Comparison of ENCODE assay signal across 20 cellular contexts in genomic region chr19:45464274-45464673, GRCh38. TPM values are rescaled to one million over a fixed set of nuclear protein-coding genes. Genes with fewer than 3 reads are reported as not detected.
A peak's percentile ranks its signal among the peaks of the same experiment; 100 is the strongest.
DNase-seq lines count a peak whose midpoint lies in the region; ATAC-seq, FAIRE-seq and TF ChIP-seq lines count a peak whose summit lies in the region.
"Had no signal": no experiment of that assay in that cellular context is flagged by ENCODE, and none has a peak within 500 bp of the region (broad histone marks: within the 10 kb centered on the region; RNA-seq: fewer than 3 reads in every experiment).

No MANE protein-coding gene starts in this region.

- no peak overlapping the region for H2BK20ac ChIP-seq in H1 (ENCODE audit: low read length)

- H2BK120ac ChIP-seq in H1 (replicated peaks; ENCODE audit: low read depth, low read length) (no peak overlapping the region), trophoblast cell (ENCODE audit: insufficient read depth, low read length, poor library complexity) (no peak overlapping the region)

- no peak overlapping the region for H4K5ac ChIP-seq in H1 (ENCODE audit: insufficient read length, low read depth, low read length)

- no peaks in the 10 kb centered on the region for H3K36me3 ChIP-seq in BLaER1
- no peaks in the 10 kb centered on the region; a peak in 1 of 3 replicates for H3K36me3 ChIP-seq in HEK293 (ENCODE audit: control insufficient read depth in 2 of 2, insufficient read depth in 1 of 2, low read length in 2 of 2)
- H3K36me3 ChIP-seq in H1 (ENCODE audit: control insufficient read depth in 2 of 4, insufficient read depth in 4 of 4, low read length in 3 of 4), result no peaks in the 10 kb centered on the region
- no peaks in the 10 kb centered on the region for H3K36me3 ChIP-seq in trophoblast cell (ENCODE audit: control insufficient read depth in 1 of 2, insufficient read depth in 2 of 2, low read length in 2 of 2)
- H3K36me3 ChIP-seq in A673 (ENCODE audit: insufficient read depth, low read length, poor library complexity, severe bottlenecking), result no peaks in the 10 kb centered on the region

- H3K14ac ChIP-seq in H1 (ENCODE audit: insufficient read length) (no peak overlapping the region), trophoblast cell (ENCODE audit: low read length) (no peak overlapping the region)

- no peak for ATAC-seq in HG03457 (IDR thresholded peaks at IDR 0.05; ENCODE audit: unreplicated experiment)
- ATAC-seq: GM23338, HCT116 had no signal

- no peak overlapping the region for H3K18ac ChIP-seq in H1 (ENCODE audit: extremely low read depth, low read length)
- H3K18ac ChIP-seq in trophoblast cell (ENCODE audit: low read length), result no peak overlapping the region

- H3K4ac ChIP-seq in H1 (replicated peaks; ENCODE audit: insufficient read length, low read depth, low read length), result no peak overlapping the region
- H3K4ac ChIP-seq in trophoblast cell (ENCODE audit: low read depth, low read length), result no peak overlapping the region

- no peak overlapping the region for H2BK15ac ChIP-seq in H1 (ENCODE audit: low read length)

- H2AFZ ChIP-seq in H1 (ENCODE audit: low read length) (no peak overlapping the region), trophoblast cell (ENCODE audit: insufficient read depth, low read length, poor library complexity) (no peak overlapping the region)
- H2AFZ ChIP-seq: GM23338 had no signal

- H4K8ac ChIP-seq in H1 (ENCODE audit: extremely low read depth, insufficient read depth, low read length) (no peak overlapping the region), trophoblast cell (ENCODE audit: low read depth, low read length) (no peak overlapping the region)

- H4K20me1 ChIP-seq in BLaER1 (peaks cover 7% of the 10 kb centered on the region), H1 (replicated peaks in 1 of 2; ENCODE audit: control insufficient read depth in 1 of 2, insufficient read depth in 2 of 2, low read length in 2 of 2) (peaks cover 0 to 3% of the 10 kb centered on the region in 2 experiments)

- H3K9ac ChIP-seq in BLaER1 (no peak overlapping the region), H1 (replicated peaks in 1 of 4; ENCODE audit: extremely low read depth in 1 of 4, low read depth in 3 of 4, low read length in 3 of 4) (no peak overlapping the region), trophoblast cell (ENCODE audit: low read length) (no peak overlapping the region)

- no TSS peak for BruUV-seq in A673 (replicated peaks; lab: Mats Ljungman, UMichigan)

- H3K27ac ChIP-seq in BLaER1 (no peak overlapping the region), HEK293 (ENCODE audit: extremely low read depth, low read depth, low read length) (no peak overlapping the region), H1 (ENCODE audit: low read depth, low read length) (no peak overlapping the region), trophoblast cell (ENCODE audit: low read depth, low read length) (no peak overlapping the region), A673 (ENCODE audit: low read depth, low read length, poor library complexity, severe bottlenecking) (no peak overlapping the region)

- peaks cover 15% of the 10 kb centered on the region; the same call in 1 of the 2 replicates for H3K23me2 ChIP-seq in H1 (ENCODE audit: low read depth, low read length)

- H3K56ac ChIP-seq in H1 (replicated peaks; ENCODE audit: insufficient read length, low read depth, low read length), result no peak overlapping the region

- H4K12ac ChIP-seq in trophoblast cell (ENCODE audit: low read depth, low read length), result no peak overlapping the region

- H2BK12ac ChIP-seq in H1 (ENCODE audit: low read depth, low read length) (no peak overlapping the region; the same call in 1 of the 2 replicates), trophoblast cell (ENCODE audit: low read length) (no peak overlapping the region)

- no peak for FAIRE-seq in H1 (lab: Jason Lieb, UNC)
- FAIRE-seq: A204.1, D721Med, G401.6, GM12891, GM19239, HTR-8/SVneo had no signal

- peaks cover 7% of the 10 kb centered on the region; the same call in 1 of the 2 replicates for H3K27me3 ChIP-seq in BLaER1
- H3K27me3 ChIP-seq in H1 (replicated peaks in 1 of 4; ENCODE audit: control insufficient read depth in 3 of 4, extremely low read depth in 1 of 4, insufficient read depth in 3 of 4, low read length in 3 of 4), result peaks cover 0 to 6% (median 2%) of the 10 kb centered on the region in 4 experiments; a peak in 3 of 7 replicates
- H3K27me3 ChIP-seq in trophoblast cell (ENCODE audit: insufficient read depth, low read length), result no peaks in the 10 kb centered on the region
- no peaks in the 10 kb centered on the region for H3K27me3 ChIP-seq in A673 (replicated peaks; ENCODE audit: insufficient read depth, low read depth, low read length, poor library complexity)

- intact Hi-C loops in A673 (cut with micrococcal nuclease; ENCODE audit: unreplicated experiment), result no loop called here

- H3K23ac ChIP-seq in H1 (ENCODE audit: insufficient read length) (no peak overlapping the region), trophoblast cell (ENCODE audit: low read length) (no peak overlapping the region)

- TF ChIP-seq EP300 in H1 (IDR thresholded peaks at IDR 0.05; ENCODE audit: borderline replicate concordance in 1 of 2, low read depth in 2 of 2, low read length in 2 of 2), result no peak

- TF ChIP-seq POLR2A in H1 (IDR thresholded peaks at IDR 0.05; ENCODE audit: control extremely low read depth in 1 of 2, low read depth in 2 of 2, low read length in 2 of 2), result no peak

- H3K4me3 ChIP-seq in BLaER1, result no peak overlapping the region
- H3K4me3 ChIP-seq in HEK293 (ENCODE audit: low read depth, low read length), result no peak overlapping the region
- no peak overlapping the region for H3K4me3 ChIP-seq in H1 (ENCODE audit: extremely low read depth in 1 of 4, insufficient read depth in 2 of 4, low read depth in 3 of 4, low read length in 4 of 4)
- no peak overlapping the region for H3K4me3 ChIP-seq in trophoblast cell (ENCODE audit: low read depth, low read length)
- H3K4me3 ChIP-seq in A673 (ENCODE audit: low read depth, low read length, poor library complexity, severe bottlenecking), result no peak overlapping the region
- H3K4me3 ChIP-seq: GM23338 had no signal

- no peaks in the 10 kb centered on the region for H3K79me2 ChIP-seq in H1 (ENCODE audit: control insufficient read depth in 1 of 2, insufficient read depth in 2 of 2, low read length in 2 of 2)
- peaks cover 2% of the 10 kb centered on the region for H3K79me2 ChIP-seq in trophoblast cell (ENCODE audit: control insufficient read depth, insufficient read depth, low read length, poor library complexity)

- TF ChIP-seq CTCF in HEK293 (tag by site-specific recombination; IDR thresholded peaks at IDR 0.05), result no peak
- no peak for TF ChIP-seq CTCF in H1 (IDR thresholded peaks at IDR 0.05; ENCODE audit: control extremely low read depth in 1 of 3, insufficient read depth in 1 of 3, low read depth in 1 of 3, low read length in 3 of 3)
- no peak for TF ChIP-seq CTCF in A673 (conservative IDR thresholded peaks at IDR 0.05; ENCODE audit: low read depth, low read length)

- no peak for TF ChIP-seq RAD21 in H1 (IDR thresholded peaks at IDR 0.05 in 1 of 2, conservative IDR thresholded peaks at IDR 0.05 in 1 of 2; ENCODE audit: low read depth in 2 of 2, low read length in 2 of 2)

- H3K4me1 ChIP-seq in BLaER1 (peaks cover 58% of the 10 kb centered on the region), HEK293 (ENCODE audit: control insufficient read depth, insufficient read depth, low read length) (peaks cover 5% of the 10 kb centered on the region; the same call in 1 of the 2 replicates), H1 (replicated peaks in 1 of 4; ENCODE audit: control insufficient read depth in 3 of 4, insufficient read depth in 4 of 4, low read length in 3 of 4) (peaks cover 0 to 12% (median 2%) of the 10 kb centered on the region in 4 experiments; a peak in 5 of 7 replicates), trophoblast cell (ENCODE audit: control insufficient read depth in 1 of 2, insufficient read depth in 2 of 2, low read length in 2 of 2) (peaks cover 6 to 8% of the 10 kb centered on the region in 2 experiments), A673 (ENCODE audit: insufficient read depth, low read length, poor library complexity, severe bottlenecking) (no peaks in the 10 kb centered on the region)

- CTCF ChIA-PET in HEK293 (lab: Yijun Ruan, JAX), result interaction anchor here (0.7 to 4.8 kb wide), 5 partner anchors 14 to 24 kb away, joined by 3 to 33 read pairs (median 4); no protein-coding TSS in a partner anchor
- CTCF ChIA-PET in H1 (lab: Charles Lee; ENCODE audit: partially characterized antibody), result interaction anchor here (1.0 to 32.9 kb wide), 6 partner anchors 11 to 31 kb away, joined by 3 to 760 read pairs (median 18); partner anchors contain the start of gene ERCC1
- CTCF ChIA-PET in A673 (lab: Charles Lee), result no interaction called here

- POLR2A ChIA-PET in HEK293 (lab: Yijun Ruan, JAX) (no interaction called here), H1 (lab: Charles Lee; ENCODE audit: partially characterized antibody) (interaction anchor here (0.6 kb wide), 2 partner anchors 8 to 20 kb away, joined by 3 to 4 read pairs; no protein-coding TSS in a partner anchor), A673 (lab: Charles Lee; ENCODE audit: low non-redundant PET) (interaction anchor here (0.6 kb wide), 1 partner anchor 66 kb away, joined by 17 read pairs; no protein-coding TSS in a partner anchor)

- no peak for DNase-seq in H1 (ENCODE audit: low read depth in 1 of 2, low spot score in 2 of 2)
- peak; percentile 77 to 91 for DNase-seq in trophoblast cell
- DNase-seq in medulla oblongata (ENCODE audit: extremely low spot score), result no peak
- no peak for DNase-seq in T-helper 2 cell
- no peak for DNase-seq in A673 (ENCODE audit: low spot score)
- DNase-seq: C1 segment of cervical spinal cord; Caco-2; CD4-positive, alpha-beta T cell; H7 had no signal

- H2AK5ac ChIP-seq in H1 (ENCODE audit: low read depth, low read length) (no peak overlapping the region), trophoblast cell (ENCODE audit: low read length) (no peak overlapping the region)

- WGBS in H1 (ENCODE audit: extremely low coverage in 1 of 2, insufficient coverage in 1 of 2, insufficient read length in 1 of 2, insufficient replicate concordance in 2 of 2, low coverage in 1 of 2, low lambda C conversion rate in 2 of 2, missing lambda C conversion rate in 1 of 2), 2 experiments, result 83% methylated on average over 1 of the region's 2 CpGs; no CpG with 5 or more reads in 1 of the 2 experiments
- no CpG with 5 or more reads among the region's 2 CpGs for WGBS in trophoblast cell (ENCODE audit: extremely low coverage, insufficient coverage, insufficient read length)

- H3K4me2 ChIP-seq in BLaER1 (0 out of 2 replicates have a peak overlapping the region, but pooled peaks have one; percentile 38), H1 (ENCODE audit: insufficient read depth in 1 of 2, low read depth in 2 of 2, low read length in 2 of 2) (no peak overlapping the region), trophoblast cell (ENCODE audit: low read length) (no peak overlapping the region)
- H3K4me2 ChIP-seq: GM23338 had no signal

- H3K79me1 ChIP-seq in H1 (ENCODE audit: low read depth, low read length) (no peaks in the 10 kb centered on the region; the same call in 1 of the 2 replicates), trophoblast cell (ENCODE audit: low read length) (peaks cover 7% of the 10 kb centered on the region)

- H2BK5ac ChIP-seq in H1 (ENCODE audit: low read depth, low read length) (no peak overlapping the region), trophoblast cell (ENCODE audit: low read depth, low read length, poor library complexity) (no peak overlapping the region)

- H3K9me3 ChIP-seq in BLaER1 (no peaks in the 10 kb centered on the region), HEK293 (ENCODE audit: control insufficient read depth, insufficient read depth, low read depth, low read length) (no peaks in the 10 kb centered on the region), H1 (ENCODE audit: insufficient read depth in 2 of 2, low read depth in 1 of 2, low read length in 1 of 2) (no peaks in the 10 kb centered on the region), trophoblast cell (ENCODE audit: insufficient read depth, low read depth, low read length) (peaks cover 1% of the 10 kb centered on the region), A673 (ENCODE audit: low read depth, low read length, poor library complexity, severe bottlenecking) (no peaks in the 10 kb centered on the region)
- H3K9me3 ChIP-seq: Caco-2 had no signal

- H4K91ac ChIP-seq in H1 (replicated peaks; ENCODE audit: insufficient read length, low read length) (no peak overlapping the region), trophoblast cell (ENCODE audit: low read depth, low read length) (no peak overlapping the region)

RNA-seq across cellular contexts. Expression of gene FOSB, which starts 3.5 kb away (rescaled TPM):
- total RNA-seq in H1 (2021; fragmentation: NEBNext Ultra II Directional; extraction: Animal tissue kit (Norgen Biotek cat#: 25700)), result 1.3 and 2.7 TPM in 2 replicates
- polyA plus RNA-seq in H1 (2011; rRNA removed), result 0.44 and 1.2 TPM in 2 replicates
- polyA plus RNA-seq in H1 (2011; cell fraction: cytosol; rRNA removed), result 0.32 TPM
- polyA plus RNA-seq in H1 (2011; cell fraction: nucleus; rRNA removed), result 5.2 TPM
- 1.1 to 4.3 TPM (median 2.6 TPM) in 4 replicates for polyA plus RNA-seq in H1 (2012, experiment 1 of 2)
- 2.4 TPM for polyA plus RNA-seq in H1 (2012, experiment 2 of 2)
- 0.85 TPM for polyA plus RNA-seq in H1 (2013, experiment 1 of 2)
- 0.79 TPM for polyA plus RNA-seq in H1 (2013, experiment 2 of 2)
- 2.8 and 6.9 TPM in 2 replicates for polyA minus RNA-seq in H1 (2011; rRNA and poly(A)+ RNA removed)
- polyA minus RNA-seq in H1 (2011; cell fraction: cytosol; rRNA and poly(A)+ RNA removed), result 1.5 TPM
- 39.4 TPM for polyA minus RNA-seq in H1 (2011; cell fraction: nucleus; rRNA and poly(A)+ RNA removed)
- 37.2 and 40.1 TPM in 2 replicates for polyA plus RNA-seq in trophoblast cell (2013)
- total RNA-seq in A673 (2021), result 1.0 and 1.9 TPM in 2 replicates

RNA-seq across cellular contexts. Expression of gene RTN2, which starts 32.6 kb away (rescaled TPM):
- total RNA-seq in H1 (2021; fragmentation: NEBNext Ultra II Directional; extraction: Animal tissue kit (Norgen Biotek cat#: 25700)), result 21.1 and 21.6 TPM in 2 replicates
- polyA plus RNA-seq in H1 (2011; rRNA removed), result 21.0 and 33.5 TPM in 2 replicates
- 19.9 TPM for polyA plus RNA-seq in H1 (2011; cell fraction: cytosol; rRNA removed)
- polyA plus RNA-seq in H1 (2011; cell fraction: nucleus; rRNA removed), result 19.7 TPM
- polyA plus RNA-seq in H1 (2012, experiment 1 of 2), result 19.1 to 26.5 TPM (median 23.9 TPM) in 4 replicates
- polyA plus RNA-seq in H1 (2012, experiment 2 of 2), result 24.8 TPM
- polyA plus RNA-seq in H1 (2013, experiment 1 of 2), result 32.6 TPM
- polyA plus RNA-seq in H1 (2013, experiment 2 of 2), result 36.9 TPM
- 9.5 and 14.4 TPM in 2 replicates for polyA minus RNA-seq in H1 (2011; rRNA and poly(A)+ RNA removed)
- 8.3 TPM for polyA minus RNA-seq in H1 (2011; cell fraction: cytosol; rRNA and poly(A)+ RNA removed)
- 9.9 TPM for polyA minus RNA-seq in H1 (2011; cell fraction: nucleus; rRNA and poly(A)+ RNA removed)
- 68.7 and 72.2 TPM in 2 replicates for polyA plus RNA-seq in trophoblast cell (2013)
- 6.6 and 9.1 TPM in 2 replicates for total RNA-seq in A673 (2021)

RNA-seq across cellular contexts. Expression of gene PPM1N, which starts 34.0 kb away (rescaled TPM):
- total RNA-seq in H1 (2021; fragmentation: NEBNext Ultra II Directional; extraction: Animal tissue kit (Norgen Biotek cat#: 25700)), result 11.0 and 12.2 TPM in 2 replicates
- polyA plus RNA-seq in H1 (2011; rRNA removed), result 14.4 and 17.5 TPM in 2 replicates
- 20.7 TPM for polyA plus RNA-seq in H1 (2011; cell fraction: cytosol; rRNA removed)
- 17.1 TPM for polyA plus RNA-seq in H1 (2011; cell fraction: nucleus; rRNA removed)
- polyA plus RNA-seq in H1 (2012, experiment 1 of 2), result 12.0 to 16.7 TPM (median 14.4 TPM) in 4 replicates
- 13.0 TPM for polyA plus RNA-seq in H1 (2012, experiment 2 of 2)
- 35.8 TPM for polyA plus RNA-seq in H1 (2013, experiment 1 of 2)
- 34.9 TPM for polyA plus RNA-seq in H1 (2013, experiment 2 of 2)
- polyA minus RNA-seq in H1 (2011; rRNA and poly(A)+ RNA removed), result 2.3 and 4.2 TPM in 2 replicates
- polyA minus RNA-seq in H1 (2011; cell fraction: cytosol; rRNA and poly(A)+ RNA removed), result 4.3 TPM
- polyA minus RNA-seq in H1 (2011; cell fraction: nucleus; rRNA and poly(A)+ RNA removed), result 5.6 TPM
- 32.0 and 34.1 TPM in 2 replicates for polyA plus RNA-seq in trophoblast cell (2013)
- total RNA-seq in A673 (2021), result 0.80 and 1.6 TPM in 2 replicates

RNA-seq across cellular contexts. Expression of gene ERCC1, which starts 40.6 kb away (rescaled TPM):
- 44.7 and 46.4 TPM in 2 replicates for total RNA-seq in H1 (2021; fragmentation: NEBNext Ultra II Directional; extraction: Animal tissue kit (Norgen Biotek cat#: 25700))
- 94.2 and 112 TPM in 2 replicates for polyA plus RNA-seq in H1 (2011; rRNA removed)
- polyA plus RNA-seq in H1 (2011; cell fraction: cytosol; rRNA removed), result 73.6 TPM
- polyA plus RNA-seq in H1 (2011; cell fraction: nucleus; rRNA removed), result 104 TPM
- polyA plus RNA-seq in H1 (2012, experiment 1 of 2), result 44.6 to 60.9 TPM (median 54.2 TPM) in 4 replicates
- polyA plus RNA-seq in H1 (2012, experiment 2 of 2), result 246 TPM
- 51.0 TPM for polyA plus RNA-seq in H1 (2013, experiment 1 of 2)
- 52.4 TPM for polyA plus RNA-seq in H1 (2013, experiment 2 of 2)
- polyA minus RNA-seq in H1 (2011; rRNA and poly(A)+ RNA removed), result 32.3 and 35.8 TPM in 2 replicates
- 33.8 TPM for polyA minus RNA-seq in H1 (2011; cell fraction: cytosol; rRNA and poly(A)+ RNA removed)
- 31.2 TPM for polyA minus RNA-seq in H1 (2011; cell fraction: nucleus; rRNA and poly(A)+ RNA removed)
- polyA plus RNA-seq in trophoblast cell (2013), result 56.9 and 58.5 TPM in 2 replicates
- total RNA-seq in A673 (2021), result 158 and 165 TPM in 2 replicates

RNA-seq across cellular contexts. Expression of gene VASP, which starts 43.0 kb away (rescaled TPM):
- 135 and 138 TPM in 2 replicates for total RNA-seq in H1 (2021; fragmentation: NEBNext Ultra II Directional; extraction: Animal tissue kit (Norgen Biotek cat#: 25700))
- polyA plus RNA-seq in H1 (2011; rRNA removed), result 89.7 and 163 TPM in 2 replicates
- polyA plus RNA-seq in H1 (2011; cell fraction: cytosol; rRNA removed), result 92.0 TPM
- 116 TPM for polyA plus RNA-seq in H1 (2011; cell fraction: nucleus; rRNA removed)
- 79.3 to 101 TPM (median 84.8 TPM) in 4 replicates for polyA plus RNA-seq in H1 (2012, experiment 1 of 2)
- 110 TPM for polyA plus RNA-seq in H1 (2012, experiment 2 of 2)
- polyA plus RNA-seq in H1 (2013, experiment 1 of 2), result 108 TPM
- polyA plus RNA-seq in H1 (2013, experiment 2 of 2), result 104 TPM
- 46.1 and 52.4 TPM in 2 replicates for polyA minus RNA-seq in H1 (2011; rRNA and poly(A)+ RNA removed)
- 83.1 TPM for polyA minus RNA-seq in H1 (2011; cell fraction: cytosol; rRNA and poly(A)+ RNA removed)
- polyA minus RNA-seq in H1 (2011; cell fraction: nucleus; rRNA and poly(A)+ RNA removed), result 102 TPM
- polyA plus RNA-seq in trophoblast cell (2013), result 229 and 249 TPM in 2 replicates
- 89.6 and 102 TPM in 2 replicates for total RNA-seq in A673 (2021)

Comparison
In these comparisons a context has a peak if more than half of its experiments do, and no peak if none do; other contexts are left out.
1. DNase-seq: peak in trophoblast cell (2 of 2); none in H1 (0 of 2), medulla oblongata (single experiment), T-helper 2 cell (0 of 5) and A673 (single experiment).